ENCODE assay signal across 34 cellular contexts in genomic region chr11:92965196-92965595, GRCh38. TPM values are rescaled to one million over a fixed set of nuclear protein-coding genes. Genes with fewer than 3 reads are reported as not detected.
"Had no signal": no experiment of that assay in that cellular context is flagged by ENCODE, and none has a peak within 500 bp of the region (broad histone marks: within the 10 kb centered on the region; RNA-seq: fewer than 3 reads in every experiment).

No MANE protein-coding gene starts in this region.

- H3K27ac ChIP-seq: adrenal gland, ascending aorta, body of pancreas, brain microvascular endothelial cell, breast epithelium, cardiac muscle cell had no signal

- H3K4me1 ChIP-seq: adrenal gland, ascending aorta, breast epithelium had no signal

- DNase-seq: activated effector memory CD4-positive, alpha-beta T cell treated with anti-CD3 and anti-CD28 coated beads, Interleukin-2, amount 50 U/mL, for 16 hours; activated effector memory CD4-positive, alpha-beta T cell treated with Interleukin-2 at 50 U/mL for 16 hours; activated gamma-delta T cell; activated gamma-delta T cell treated with Interleukin-2 at 50 U/mL for 16 hours; activated naive CD4-positive, alpha-beta T cell; activated naive CD4-positive, alpha-beta T cell treated with anti-CD3 and anti-CD28 coated beads for 36 hours; activated naive CD4-positive, alpha-beta T cell treated with anti-CD3 and anti-CD28 coated beads, Interleukin-2, amount 10 ng/mL, durations not matched to agents 7 days and 5 days; activated naive CD4-positive, alpha-beta T cell treated with anti-CD3 and anti-CD28 coated beads, Interleukin-2, amount 50 U/mL, for 16 hours; activated naive CD4-positive, alpha-beta T cell treated with Interleukin-2 at 50 U/mL for 16 hours; activated naive CD8-positive, alpha-beta T cell treated with anti-CD3 and anti-CD28 coated beads for 36 hours; activated naive CD8-positive, alpha-beta T cell treated with anti-CD3 and anti-CD28 coated beads, Interleukin-2, amount 10 ng/mL, durations not matched to agents 7 days and 5 days; activated naive CD8-positive, alpha-beta T cell treated with anti-CD3 and anti-CD28 coated beads, Interleukin-2, amount 50 U/mL, for 24 hours; activated T-cell treated with anti-CD3 and anti-CD28 coated beads, Interleukin-2, amount 50 U/mL, for 4 hours; activated T-cell treated with anti-CD3 and anti-CD28 coated beads, Interleukin-2, amount 50 U/mL, for 48 hours; activated T-cell treated with anti-CD3 and anti-CD28 coated beads, Interleukin-2, amount 50 U/mL, for 72 hours; adrenal gland; amniotic stem cell; amygdala; anterior cingulate cortex; aorta; brain microvascular endothelial cell; caudate nucleus; central memory CD4-positive, alpha-beta T cell; cerebellar nuclear complex had no signal

- H3K27me3 ChIP-seq: ascending aorta had no signal

- H3K9me3 ChIP-seq: adrenal gland, ascending aorta, body of pancreas, breast epithelium had no signal

- H3K36me3 ChIP-seq: adrenal gland, ascending aorta, brain microvascular endothelial cell, breast epithelium, cardiac muscle cell had no signal

- FAIRE-seq: astrocyte, bronchial epithelial cell, colon had no signal

- ATAC-seq: activated naive CD4-positive, alpha-beta T cell treated with anti-CD3 and anti-CD28 coated beads, Interleukin-2, amount 50 U/mL, for 72 hours; activated naive CD8-positive, alpha-beta T cell treated with anti-CD3 and anti-CD28 coated beads, Interleukin-2, amount 50 U/mL, for 24 hours; activated T-cell treated with anti-CD3 and anti-CD28 coated beads, Interleukin-2, amount 50 U/mL, for 4 hours; activated T-cell treated with anti-CD3 and anti-CD28 coated beads, Interleukin-2, amount 50 U/mL, for 72 hours; activated T-helper 17 cell treated with anti-CD3 and anti-CD28 coated beads, Interleukin-2, amount 50 U/mL, for 72 hours; body of pancreas had no signal

- H3K4me3 ChIP-seq: adrenal gland, ascending aorta, body of pancreas, breast epithelium, cardiac muscle cell had no signal

RNA-seq across cellular contexts. Expression of gene MTNR1B, which starts 4.3 kb away (rescaled TPM):
- polyA plus RNA-seq: adipose tissue, adrenal gland, aorta, cardiac muscle cell had no signal
